In the genomic region with DNA sequence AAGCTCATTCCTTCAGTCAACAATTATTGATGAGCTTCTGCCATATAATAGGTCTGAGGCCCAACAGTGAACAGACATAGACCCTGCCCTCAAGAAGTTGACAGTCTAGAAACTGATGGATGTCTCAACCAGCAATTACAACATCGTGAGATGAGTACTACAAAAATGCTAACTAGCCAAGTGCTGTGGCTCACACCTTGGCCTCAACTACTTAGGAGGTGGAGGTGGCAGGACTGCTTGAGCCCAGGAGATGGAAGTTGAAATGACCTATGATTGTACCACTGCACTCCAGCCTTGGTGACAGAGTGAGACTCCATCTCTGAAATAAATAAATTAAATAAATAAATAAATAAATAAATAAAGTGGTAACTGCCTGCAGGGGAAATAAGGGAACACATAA, we compare ENCODE assay signal across 20 cellular contexts. TPM values are rescaled to one million over a fixed set of nuclear protein-coding genes. Genes with fewer than 3 reads are reported as not detected.
DNase-seq lines count a peak whose midpoint lies in the region; ATAC-seq and TF ChIP-seq lines count a peak whose summit lies in the region.
"Had no signal": no experiment of that assay in that cellular context is flagged by ENCODE, and none has a peak within 500 bp of the region (broad histone marks: within the 10 kb centered on the region; RNA-seq: fewer than 3 reads in every experiment).

No MANE protein-coding gene starts in this region.

- peak in 2 of 3 donors; percentile 80 to 87 for ATAC-seq in natural killer cell
- peak; percentile 45 for ATAC-seq in stimulated activated effector memory CD8-positive, alpha-beta T cell treated with anti-CD3 and anti-CD28 coated beads, Interleukin-12 subunit alpha, Interleukin-12 subunit beta, amount 100 ng/mL, for 72 hours
- ATAC-seq in stimulated activated naive CD8-positive, alpha-beta T cell treated with anti-CD3 and anti-CD28 coated beads, Interleukin-15, Interleukin-2, amounts not matched to agents 100 U/mL and 50 U/mL, for 24 hours, result no peak
- ATAC-seq: A549, HCT116 had no signal

- H3K27ac ChIP-seq in Peyer's patch, result no peak overlapping the region
- H3K27ac ChIP-seq: 22Rv1, C4-2B, HL-60 had no signal

- DNase-seq in NK-92 treated with Interleukin-12 subunit alpha and Interleukin-12 subunit beta, amount 100 ng/mL, for 24 hours (lab: John Stamatoyannopoulos, UW), result peak; percentile 42
- DNase-seq in NK-92 (lab: John Stamatoyannopoulos, UW; ENCODE audit: unreplicated experiment), result no peak
- peak in 2 of 3 donors; percentile 1 to 19 for DNase-seq in Peyer's patch
- DNase-seq in natural killer cell, result no peak
- DNase-seq in stimulated activated effector memory CD8-positive, alpha-beta T cell treated with anti-CD3 and anti-CD28 coated beads, Interleukin-12 subunit alpha, Interleukin-12 subunit beta, amount 100 ng/mL, for 72 hours (ENCODE audit: low spot score in 2 of 2), result no peak
- no peak for DNase-seq in stimulated activated naive CD8-positive, alpha-beta T cell treated with anti-CD3 and anti-CD28 coated beads, Interleukin-15, Interleukin-2, amounts not matched to agents 100 U/mL and 50 U/mL, for 24 hours
- DNase-seq in hypothalamus (lab: John Stamatoyannopoulos, UW), result no peak
- DNase-seq: AML-193; CD4-positive, alpha-beta memory T cell; DMS153; DMS79; GDM1; GOT3; H7; HFFc6 had no signal

- intact Hi-C loops in natural killer cell (cut with micrococcal nuclease), result no loop called here

- no peaks in the 10 kb centered on the region for H3K36me3 Mint-ChIP-seq in natural killer cell
- H3K36me3 Mint-ChIP-seq in stimulated activated effector memory CD8-positive, alpha-beta T cell treated with anti-CD3 and anti-CD28 coated beads, Interleukin-12 subunit alpha, Interleukin-12 subunit beta, amount 100 ng/mL, for 72 hours, result peaks cover 4% of the 10 kb centered on the region
- H3K36me3 Mint-ChIP-seq: CD4-positive, alpha-beta memory T cell had no signal

- TF ChIP-seq POLR2A in Peyer's patch (IDR thresholded peaks at IDR 0.05), result no peak

- no peaks in the 10 kb centered on the region for H3K27me3 Mint-ChIP-seq in natural killer cell (ENCODE audit: low read depth in 2 of 2)
- H3K27me3 Mint-ChIP-seq: CD4-positive, alpha-beta memory T cell had no signal

- peaks cover 0 to 3% of the 10 kb centered on the region in 2 donors for H3K9me3 Mint-ChIP-seq in natural killer cell
- no peaks in the 10 kb centered on the region for H3K9me3 Mint-ChIP-seq in stimulated activated effector memory CD8-positive, alpha-beta T cell treated with anti-CD3 and anti-CD28 coated beads, Interleukin-12 subunit alpha, Interleukin-12 subunit beta, amount 100 ng/mL, for 72 hours
- H3K9me3 Mint-ChIP-seq: CD4-positive, alpha-beta memory T cell; HFFc6 had no signal

- H3K27ac Mint-ChIP-seq in natural killer cell, result peak overlapping the region; percentile 53 to 59
- no peak overlapping the region for H3K27ac Mint-ChIP-seq in stimulated activated effector memory CD8-positive, alpha-beta T cell treated with anti-CD3 and anti-CD28 coated beads, Interleukin-12 subunit alpha, Interleukin-12 subunit beta, amount 100 ng/mL, for 72 hours
- H3K27ac Mint-ChIP-seq: CD4-positive, alpha-beta memory T cell; HFFc6 had no signal

- no peak for TF ChIP-seq CTCF in Peyer's patch (IDR thresholded peaks at IDR 0.05)
- TF ChIP-seq CTCF in natural killer cell (IDR thresholded peaks at IDR 0.05), result no peak

- H3K4me1 Mint-ChIP-seq in natural killer cell, result peaks cover 37 to 43% of the 10 kb centered on the region in 2 donors
- H3K4me1 Mint-ChIP-seq in stimulated activated effector memory CD8-positive, alpha-beta T cell treated with anti-CD3 and anti-CD28 coated beads, Interleukin-12 subunit alpha, Interleukin-12 subunit beta, amount 100 ng/mL, for 72 hours, result peaks cover 26% of the 10 kb centered on the region

- no peaks in the 10 kb centered on the region for H3K36me3 ChIP-seq in Peyer's patch

- H3K27me3 ChIP-seq in Peyer's patch, result no peaks in the 10 kb centered on the region

- H3K4me3 ChIP-seq in Peyer's patch, result no peak overlapping the region
- H3K4me3 ChIP-seq: A549 had no signal

- H3K4me1 ChIP-seq in Peyer's patch, result peaks cover 2 to 12% (median 5%) of the 10 kb centered on the region in 4 donors

- H3K9me3 ChIP-seq in Peyer's patch, result no peaks in the 10 kb centered on the region
- H3K9me3 ChIP-seq: A549 had no signal

- H3K4me3 Mint-ChIP-seq in natural killer cell, result peak overlapping the region; percentile 17
- no peak overlapping the region for H3K4me3 Mint-ChIP-seq in stimulated activated effector memory CD8-positive, alpha-beta T cell treated with anti-CD3 and anti-CD28 coated beads, Interleukin-12 subunit alpha, Interleukin-12 subunit beta, amount 100 ng/mL, for 72 hours
- H3K4me3 Mint-ChIP-seq: HFFc6 had no signal

RNA-seq across cellular contexts. Expression of a gene that starts 11.7 kb away (rescaled TPM):
- total RNA-seq in Peyer's patch (100 to 1,000 TPM; 103 to 165 (median 122) TPM), natural killer cell (100 to 1,000 TPM; 435 to 527 (median 443) TPM)

Comparison
In these comparisons a context has a peak if more than half of its experiments do, and no peak if none do; other contexts are left out.
1. DNase-seq: peak in NK-92 treated with Interleukin-12 subunit alpha and Interleukin-12 subunit beta, amount 100 ng/mL, for 24 hours (single experiment) and Peyer's patch (2 of 3); none in NK-92 (single experiment), natural killer cell (single experiment), stimulated activated effector memory CD8-positive, alpha-beta T cell treated with anti-CD3 and anti-CD28 coated beads, Interleukin-12 subunit alpha, Interleukin-12 subunit beta, amount 100 ng/mL, for 72 hours (0 of 2), stimulated activated naive CD8-positive, alpha-beta T cell treated with anti-CD3 and anti-CD28 coated beads, Interleukin-15, Interleukin-2, amounts not matched to agents 100 U/mL and 50 U/mL, for 24 hours (single experiment) and hypothalamus (0 of 51).